In genomic region chr2:28871620-28872019, GRCh38 we compare ENCODE assay signal across 11 cellular contexts.
"Had no signal": no experiment of that assay in that cellular context is flagged by ENCODE, and none has a peak within 500 bp of the region (broad histone marks: within the 10 kb centered on the region; RNA-seq: fewer than 3 reads in every experiment).

No MANE protein-coding gene starts in this region.

- H3K27ac Mint-ChIP-seq: endodermal cell had no signal

- H3K9me3 Mint-ChIP-seq: activated naive CD8-positive, alpha-beta T cell treated with anti-CD3 and anti-CD28 coated beads, Interleukin-2, amount 10 ng/mL, durations not matched to agents 7 days and 5 days; endodermal cell had no signal

- H3K36me3 Mint-ChIP-seq: activated naive CD8-positive, alpha-beta T cell treated with anti-CD3 and anti-CD28 coated beads, Interleukin-2, amount 10 ng/mL, durations not matched to agents 7 days and 5 days had no signal

- H3K9me3 ChIP-seq: tibial artery, vagina had no signal

- H3K27ac ChIP-seq: hepatocyte, vagina had no signal

- H3K27me3 ChIP-seq: tibial artery, vagina had no signal

- ATAC-seq: left ventricle myocardium superior had no signal

- H3K36me3 ChIP-seq: tibial artery, vagina had no signal

- H3K4me3 ChIP-seq: hepatocyte had no signal

- DNase-seq: activated CD4-positive, CD25-positive, alpha-beta regulatory T cell; activated CD8-positive, alpha-beta memory T cell treated with anti-CD3 and anti-CD28 coated beads, Interleukin-2, amount 50 U/mL, for 48 hours; activated effector memory CD4-positive, alpha-beta T cell treated with Interleukin-2 at 50 U/mL for 16 hours; activated naive CD8-positive, alpha-beta T cell treated with anti-CD3 and anti-CD28 coated beads, Interleukin-2, amount 10 ng/mL, durations not matched to agents 7 days and 5 days; aorta; endodermal cell; erythroblast; left ventricle myocardium superior; tibial artery had no signal
